In genomic region chrX:108737754-108738153, GRCh38 we compare ENCODE assay signal across 1 cellular context.
TF ChIP-seq lines count a peak whose summit lies in the region.

No MANE protein-coding gene starts in this region.

TF ChIP-seq in WTC11, 78 proteins besides CTCF, POLR2A, EP300 and RAD21 (continued from another document):
- TF ChIP-seq AFF4 (CRISPR knock-in tag; IDR thresholded peaks at IDR 0.05; ENCODE audit: borderline replicate concordance) (no peak), TEAD1 (CRISPR knock-in tag; IDR thresholded peaks at IDR 0.05) (no peak)
